ENCODE assay signal across 1 cellular context in genomic region chr2:214816135-214816534, GRCh38.
A peak's percentile ranks its signal among the peaks of the same experiment; 100 is the strongest.
TF ChIP-seq lines count a peak whose summit lies in the region.

No MANE protein-coding gene starts in this region.

TF ChIP-seq in HEK293, 187 proteins besides CTCF, POLR2A, EP300 and RAD21 (continued from another document):
- TF ChIP-seq ZNF488 (tag by site-specific recombination; IDR thresholded peaks at IDR 0.05) (no peak), ZNF324 (tag by site-specific recombination; IDR thresholded peaks at IDR 0.05) (no peak), PRDM6 (tag by site-specific recombination; IDR thresholded peaks at IDR 0.05) (peak; percentile 70), SCRT2 (tag by site-specific recombination; IDR thresholded peaks at IDR 0.05) (no peak), ZBTB6 (tag by site-specific recombination; IDR thresholded peaks at IDR 0.05) (no peak), ZNF274 (IDR thresholded peaks at IDR 0.05; ENCODE audit: low read length) (no peak), ZNF274 (tag by site-specific recombination; IDR thresholded peaks at IDR 0.05; ENCODE audit: borderline replicate concordance) (no peak), ZNF701 (tag by site-specific recombination; IDR thresholded peaks at IDR 0.05) (no peak), GLIS2 (tag by site-specific recombination; IDR thresholded peaks at IDR 0.05) (no peak), YY1 (tag by site-specific recombination; IDR thresholded peaks at IDR 0.05) (no peak), ZBTB17 (tag by site-specific recombination; IDR thresholded peaks at IDR 0.05) (no peak)
